Comparison of ENCODE assay signal across 2 cellular contexts in the genomic region with DNA sequence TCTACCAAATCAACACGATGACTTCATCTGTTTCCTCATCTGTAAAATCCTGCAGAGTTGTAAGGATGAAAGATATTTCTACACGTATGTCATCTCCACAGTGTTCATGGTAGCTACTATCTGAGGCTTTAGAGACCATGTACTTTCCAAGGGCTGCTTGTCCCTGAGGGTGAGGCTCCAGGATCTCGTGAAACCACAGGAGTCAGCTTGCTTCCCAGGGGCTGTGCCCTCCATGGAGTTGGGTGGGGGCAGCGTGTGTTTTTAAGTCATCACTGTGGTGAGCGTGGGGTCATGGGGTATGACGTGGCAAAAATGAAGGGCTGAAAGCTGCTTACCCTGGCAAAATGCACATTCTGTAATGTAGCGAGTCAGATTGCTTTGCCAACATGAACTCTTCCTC.
TF ChIP-seq lines count a peak whose summit lies in the region.

No MANE protein-coding gene starts in this region.

TF ChIP-seq in GM23338, 12 proteins besides CTCF, POLR2A, EP300 and RAD21 (continued from another document):
- TF ChIP-seq, protein P1, sequence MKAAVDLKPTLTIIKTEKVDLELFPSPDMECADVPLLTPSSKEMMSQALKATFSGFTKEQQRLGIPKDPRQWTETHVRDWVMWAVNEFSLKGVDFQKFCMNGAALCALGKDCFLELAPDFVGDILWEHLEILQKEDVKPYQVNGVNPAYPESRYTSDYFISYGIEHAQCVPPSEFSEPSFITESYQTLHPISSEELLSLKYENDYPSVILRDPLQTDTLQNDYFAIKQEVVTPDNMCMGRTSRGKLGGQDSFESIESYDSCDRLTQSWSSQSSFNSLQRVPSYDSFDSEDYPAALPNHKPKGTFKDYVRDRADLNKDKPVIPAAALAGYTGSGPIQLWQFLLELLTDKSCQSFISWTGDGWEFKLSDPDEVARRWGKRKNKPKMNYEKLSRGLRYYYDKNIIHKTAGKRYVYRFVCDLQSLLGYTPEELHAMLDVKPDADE (IDR thresholded peaks at IDR 0.05), result no peak
- no peak for TF ChIP-seq EZH2phosphoT487 (IDR thresholded peaks at IDR 0.05; ENCODE audit: unreplicated experiment)

TF ChIP-seq in SK-N-SH treated with all-trans-retinoic acid at 6 μM for 48 hours, 23 proteins besides CTCF, POLR2A, EP300 and RAD21 (continued from another document):
- no peak for TF ChIP-seq OSR1 (CRISPR knock-in tag; IDR thresholded peaks at IDR 0.05)
- no peak for TF ChIP-seq RARB (CRISPR knock-in tag; IDR thresholded peaks at IDR 0.05)
- TF ChIP-seq ZNF70 (CRISPR knock-in tag; IDR thresholded peaks at IDR 0.05), result no peak
- TF ChIP-seq ZC3H10 (CRISPR knock-in tag; IDR thresholded peaks at IDR 0.05), result no peak
- no peak for TF ChIP-seq ESRRG (CRISPR knock-in tag; IDR thresholded peaks at IDR 0.05)
- TF ChIP-seq SNAI2 (CRISPR knock-in tag; IDR thresholded peaks at IDR 0.05), result no peak
- TF ChIP-seq GLIS3 (CRISPR knock-in tag; IDR thresholded peaks at IDR 0.05), result no peak
- no peak for TF ChIP-seq ZNF8 (CRISPR knock-in tag; IDR thresholded peaks at IDR 0.05)
- TF ChIP-seq ARNTL (CRISPR knock-in tag; IDR thresholded peaks at IDR 0.05; ENCODE audit: borderline replicate concordance, low read depth), result no peak
- TF ChIP-seq, protein P2, sequence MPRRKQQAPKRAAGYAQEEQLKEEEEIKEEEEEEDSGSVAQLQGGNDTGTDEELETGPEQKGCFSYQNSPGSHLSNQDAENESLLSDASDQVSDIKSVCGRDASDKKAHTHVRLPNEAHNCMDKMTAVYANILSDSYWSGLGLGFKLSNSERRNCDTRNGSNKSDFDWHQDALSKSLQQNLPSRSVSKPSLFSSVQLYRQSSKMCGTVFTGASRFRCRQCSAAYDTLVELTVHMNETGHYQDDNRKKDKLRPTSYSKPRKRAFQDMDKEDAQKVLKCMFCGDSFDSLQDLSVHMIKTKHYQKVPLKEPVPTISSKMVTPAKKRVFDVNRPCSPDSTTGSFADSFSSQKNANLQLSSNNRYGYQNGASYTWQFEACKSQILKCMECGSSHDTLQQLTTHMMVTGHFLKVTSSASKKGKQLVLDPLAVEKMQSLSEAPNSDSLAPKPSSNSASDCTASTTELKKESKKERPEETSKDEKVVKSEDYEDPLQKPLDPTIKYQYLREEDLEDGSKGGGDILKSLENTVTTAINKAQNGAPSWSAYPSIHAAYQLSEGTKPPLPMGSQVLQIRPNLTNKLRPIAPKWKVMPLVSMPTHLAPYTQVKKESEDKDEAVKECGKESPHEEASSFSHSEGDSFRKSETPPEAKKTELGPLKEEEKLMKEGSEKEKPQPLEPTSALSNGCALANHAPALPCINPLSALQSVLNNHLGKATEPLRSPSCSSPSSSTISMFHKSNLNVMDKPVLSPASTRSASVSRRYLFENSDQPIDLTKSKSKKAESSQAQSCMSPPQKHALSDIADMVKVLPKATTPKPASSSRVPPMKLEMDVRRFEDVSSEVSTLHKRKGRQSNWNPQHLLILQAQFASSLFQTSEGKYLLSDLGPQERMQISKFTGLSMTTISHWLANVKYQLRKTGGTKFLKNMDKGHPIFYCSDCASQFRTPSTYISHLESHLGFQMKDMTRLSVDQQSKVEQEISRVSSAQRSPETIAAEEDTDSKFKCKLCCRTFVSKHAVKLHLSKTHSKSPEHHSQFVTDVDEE (CRISPR knock-in tag; IDR thresholded peaks at IDR 0.05), result no peak
- no peak for TF ChIP-seq ZFP3 (CRISPR knock-in tag; IDR thresholded peaks at IDR 0.05)
